1 cellular context compared by ENCODE assay signal in the genomic region with DNA sequence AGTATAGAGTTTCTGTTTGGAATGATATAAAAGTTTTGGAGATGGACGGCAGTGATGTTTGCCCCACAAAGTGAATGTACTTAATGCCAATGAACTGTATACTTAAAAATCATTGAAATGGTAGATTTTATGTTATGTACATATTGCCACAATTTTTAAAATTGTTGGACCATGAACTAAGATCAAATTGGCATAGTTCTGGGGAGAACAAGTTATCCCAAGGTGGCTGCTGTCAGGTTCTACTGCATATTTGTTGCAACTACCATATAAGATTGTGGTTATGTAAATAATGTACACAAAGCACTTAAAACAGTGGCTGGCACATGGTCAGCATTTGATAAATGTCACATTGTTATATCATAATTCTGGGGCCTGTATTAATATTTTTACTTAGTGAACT.
TF ChIP-seq lines count a peak whose summit lies in the region.

No MANE protein-coding gene starts in this region.

TF ChIP-seq in A549, 52 proteins besides CTCF, POLR2A, EP300 and RAD21 (continued from another document):
- TF ChIP-seq, protein P1, sequence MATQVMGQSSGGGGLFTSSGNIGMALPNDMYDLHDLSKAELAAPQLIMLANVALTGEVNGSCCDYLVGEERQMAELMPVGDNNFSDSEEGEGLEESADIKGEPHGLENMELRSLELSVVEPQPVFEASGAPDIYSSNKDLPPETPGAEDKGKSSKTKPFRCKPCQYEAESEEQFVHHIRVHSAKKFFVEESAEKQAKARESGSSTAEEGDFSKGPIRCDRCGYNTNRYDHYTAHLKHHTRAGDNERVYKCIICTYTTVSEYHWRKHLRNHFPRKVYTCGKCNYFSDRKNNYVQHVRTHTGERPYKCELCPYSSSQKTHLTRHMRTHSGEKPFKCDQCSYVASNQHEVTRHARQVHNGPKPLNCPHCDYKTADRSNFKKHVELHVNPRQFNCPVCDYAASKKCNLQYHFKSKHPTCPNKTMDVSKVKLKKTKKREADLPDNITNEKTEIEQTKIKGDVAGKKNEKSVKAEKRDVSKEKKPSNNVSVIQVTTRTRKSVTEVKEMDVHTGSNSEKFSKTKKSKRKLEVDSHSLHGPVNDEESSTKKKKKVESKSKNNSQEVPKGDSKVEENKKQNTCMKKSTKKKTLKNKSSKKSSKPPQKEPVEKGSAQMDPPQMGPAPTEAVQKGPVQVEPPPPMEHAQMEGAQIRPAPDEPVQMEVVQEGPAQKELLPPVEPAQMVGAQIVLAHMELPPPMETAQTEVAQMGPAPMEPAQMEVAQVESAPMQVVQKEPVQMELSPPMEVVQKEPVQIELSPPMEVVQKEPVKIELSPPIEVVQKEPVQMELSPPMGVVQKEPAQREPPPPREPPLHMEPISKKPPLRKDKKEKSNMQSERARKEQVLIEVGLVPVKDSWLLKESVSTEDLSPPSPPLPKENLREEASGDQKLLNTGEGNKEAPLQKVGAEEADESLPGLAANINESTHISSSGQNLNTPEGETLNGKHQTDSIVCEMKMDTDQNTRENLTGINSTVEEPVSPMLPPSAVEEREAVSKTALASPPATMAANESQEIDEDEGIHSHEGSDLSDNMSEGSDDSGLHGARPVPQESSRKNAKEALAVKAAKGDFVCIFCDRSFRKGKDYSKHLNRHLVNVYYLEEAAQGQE (IDR thresholded peaks at IDR 0.05): no peak
- no peak for TF ChIP-seq HMGXB4 (CRISPR knock-in tag; IDR thresholded peaks at IDR 0.05; ENCODE audit: borderline replicate concordance)
- no peak for TF ChIP-seq FOSL2 (IDR thresholded peaks at IDR 0.05)
- TF ChIP-seq FOSL2 (CRISPR knock-in tag; IDR thresholded peaks at IDR 0.05): no peak
- no peak for TF ChIP-seq JUN (IDR thresholded peaks at IDR 0.05)
- no peak for TF ChIP-seq ZNF302 (CRISPR knock-in tag; IDR thresholded peaks at IDR 0.05)
- TF ChIP-seq FOXS1 (CRISPR knock-in tag; IDR thresholded peaks at IDR 0.05): no peak
- TF ChIP-seq MYC (IDR thresholded peaks at IDR 0.05; ENCODE audit: borderline replicate concordance, low read length): no peak
